ENCODE assay signal across 20 cellular contexts in the genomic region with DNA sequence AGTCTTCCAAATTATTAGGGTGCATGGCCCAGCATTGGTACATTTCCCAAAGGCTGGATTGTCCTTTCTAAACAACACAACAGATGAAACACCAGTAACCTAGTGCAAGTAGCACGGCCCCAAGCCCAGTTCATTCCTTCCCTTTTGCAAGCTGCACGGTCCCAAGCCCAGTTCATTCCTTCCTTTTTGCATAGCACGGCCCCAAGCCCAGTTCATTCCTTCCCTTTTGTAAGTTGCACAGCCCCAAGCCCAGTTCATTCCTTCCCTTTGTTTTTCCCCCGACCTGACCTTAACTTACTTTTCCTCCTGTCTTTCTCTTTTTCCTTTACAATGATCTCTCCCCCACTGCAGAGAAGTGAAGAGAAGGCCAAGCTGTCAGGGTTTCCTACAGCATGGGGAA.
"Had no signal": no experiment of that assay in that cellular context is flagged by ENCODE, and none has a peak within 500 bp of the region (broad histone marks: within the 10 kb centered on the region; RNA-seq: fewer than 3 reads in every experiment).

No MANE protein-coding gene starts in this region.

- H3K9me3 Mint-ChIP-seq: activated CD4-positive, alpha-beta memory T cell treated with anti-CD3 and anti-CD28 coated beads, Interleukin-2, amount 10 ng/mL, durations not matched to agents 7 days and 5 days; memory B cell had no signal

- H3K27ac ChIP-seq: ascending aorta, esophagus squamous epithelium, heart right ventricle, left ventricle myocardium inferior, neutrophil, parathyroid adenoma, stomach had no signal

- ATAC-seq: heart right ventricle, WTC11 had no signal

- DNase-seq: activated CD4-positive, alpha-beta memory T cell treated with anti-CD3 and anti-CD28 coated beads, Interleukin-2, amount 10 ng/mL, durations not matched to agents 7 days and 5 days; activated CD4-positive, alpha-beta T cell treated with anti-CD3 and anti-CD28 coated beads for 36 hours; cortex of kidney; effector CD8-positive, alpha-beta T cell; esophagus squamous epithelium; heart right ventricle; immature natural killer cell; left ventricle myocardium inferior; mucosa of descending colon; naive B cell; stimulated activated CD4-positive, alpha-beta T cell treated with anti-CD3 and anti-CD28 coated beads, Interleukin-4, amount 100 ng/mL, for 1 hour; stomach had no signal

- H3K9me3 ChIP-seq: ascending aorta, esophagus squamous epithelium, heart right ventricle, left ventricle myocardium inferior, mucosa of descending colon, neutrophil, stomach had no signal

- H3K27ac Mint-ChIP-seq: activated CD4-positive, alpha-beta memory T cell treated with anti-CD3 and anti-CD28 coated beads, Interleukin-2, amount 10 ng/mL, durations not matched to agents 7 days and 5 days; activated CD4-positive, alpha-beta T cell treated with anti-CD3 and anti-CD28 coated beads for 36 hours; activated T-cell treated with anti-CD3 and anti-CD28 coated beads, Interleukin-2, amount 50 U/mL, for 72 hours; immature natural killer cell; memory B cell; type B pancreatic cell; WTC11 had no signal

- H3K4me1 ChIP-seq: esophagus squamous epithelium, left ventricle myocardium inferior, parathyroid adenoma, stomach had no signal

- H3K36me3 Mint-ChIP-seq: memory B cell, naive B cell, type B pancreatic cell had no signal

- H3K4me3 ChIP-seq: ascending aorta, esophagus squamous epithelium, heart right ventricle, left ventricle myocardium inferior, mucosa of descending colon, smooth muscle cell, stomach had no signal

- H3K4me3 Mint-ChIP-seq: activated CD4-positive, alpha-beta memory T cell treated with anti-CD3 and anti-CD28 coated beads, Interleukin-2, amount 10 ng/mL, durations not matched to agents 7 days and 5 days; activated CD4-positive, alpha-beta T cell treated with anti-CD3 and anti-CD28 coated beads for 36 hours; activated T-cell treated with anti-CD3 and anti-CD28 coated beads, Interleukin-2, amount 50 U/mL, for 72 hours; immature natural killer cell; memory B cell; type B pancreatic cell; WTC11 had no signal

- H3K4me1 Mint-ChIP-seq: memory B cell had no signal

- H3K27me3 ChIP-seq: ascending aorta, esophagus squamous epithelium, heart right ventricle, neutrophil, stomach had no signal

- H3K36me3 ChIP-seq: ascending aorta, esophagus squamous epithelium, heart right ventricle, left ventricle myocardium inferior, neutrophil, stomach had no signal
